11 cellular contexts compared by ENCODE assay signal in the genomic region with DNA sequence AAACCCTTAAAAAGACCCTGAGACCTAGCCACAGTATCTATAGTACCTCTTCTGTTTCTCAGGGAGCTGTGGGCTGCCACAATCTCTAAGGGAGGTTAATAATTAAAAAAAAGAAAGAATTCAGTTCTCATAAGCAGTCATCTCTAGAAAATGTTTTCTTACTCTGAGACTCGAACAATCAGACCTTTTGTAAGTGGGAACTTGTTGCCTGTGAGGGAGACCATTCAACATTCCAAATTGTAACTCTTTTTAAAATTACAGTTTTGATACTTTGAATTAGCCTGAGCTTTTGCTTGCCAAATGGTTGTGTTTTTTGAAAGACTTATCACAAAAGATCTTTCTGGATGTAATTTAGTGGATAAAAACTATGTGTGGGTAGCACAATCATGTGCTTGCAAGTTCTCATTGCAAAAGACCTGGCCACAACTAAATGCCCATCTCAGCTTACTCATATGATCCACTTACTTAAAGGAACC. TPM values are rescaled to one million over a fixed set of nuclear protein-coding genes. Genes with fewer than 3 reads are reported as not detected.
DNase-seq lines count a peak whose midpoint lies in the region; ATAC-seq and TF ChIP-seq lines count a peak whose summit lies in the region.
"Had no signal": no experiment of that assay in that cellular context is flagged by ENCODE, and none has a peak within 500 bp of the region (broad histone marks: within the 10 kb centered on the region; RNA-seq: fewer than 3 reads in every experiment).

No MANE protein-coding gene starts in this region.

- H3K4me3 ChIP-seq in cardiac fibroblast (replicated peaks in 1 of 2; ENCODE audit: low read depth in 2 of 2, low read length in 2 of 2) = no peak overlapping the region
- no peak overlapping the region for H3K4me3 ChIP-seq in tibial artery
- H3K4me3 ChIP-seq in trophoblast cell (ENCODE audit: low read depth, low read length) = no peak overlapping the region

- no CpG with 5 or more reads among the region's 1 CpG for WGBS in trophoblast cell (ENCODE audit: extremely low coverage, insufficient coverage, insufficient read length)

- no peak overlapping the region for H2BK5ac ChIP-seq in trophoblast cell (ENCODE audit: low read depth, low read length, poor library complexity)

- H2AFZ ChIP-seq in trophoblast cell (ENCODE audit: insufficient read depth, low read length, poor library complexity) = no peak overlapping the region

- H3K4ac ChIP-seq in trophoblast cell (ENCODE audit: low read depth, low read length) = no peak overlapping the region

- H3K9ac ChIP-seq in trophoblast cell (ENCODE audit: low read length) = no peak overlapping the region

- no peak overlapping the region for H4K91ac ChIP-seq in trophoblast cell (ENCODE audit: low read depth, low read length)

- no peaks in the 10 kb centered on the region for H3K9me3 ChIP-seq in tibial artery
- H3K9me3 ChIP-seq in trophoblast cell (ENCODE audit: insufficient read depth, low read depth, low read length) = no peaks in the 10 kb centered on the region

- H3K4me2 ChIP-seq in trophoblast cell (ENCODE audit: low read length) = no peak overlapping the region

- peaks cover 17% of the 10 kb centered on the region for H3K79me1 ChIP-seq in trophoblast cell (ENCODE audit: low read length)

- H3K36me3 ChIP-seq in tibial artery = no peaks in the 10 kb centered on the region
- H3K36me3 ChIP-seq in trophoblast cell (ENCODE audit: control insufficient read depth in 1 of 2, insufficient read depth in 2 of 2, low read length in 2 of 2) = no peaks in the 10 kb centered on the region

- peak overlapping the region; percentile 25 to 38 for H3K27ac ChIP-seq in tibial artery
- no peak overlapping the region for H3K27ac ChIP-seq in trophoblast cell (ENCODE audit: low read depth, low read length)

- peak overlapping the region; percentile 55 for H3K27ac Mint-ChIP-seq in activated CD4-positive, alpha-beta memory T cell treated with anti-CD3 and anti-CD28 coated beads for 36 hours
- H3K27ac Mint-ChIP-seq in activated CD4-positive, alpha-beta memory T cell treated with anti-CD3 and anti-CD28 coated beads, Interleukin-2, amount 10 ng/mL, durations not matched to agents 7 days and 5 days = no peak overlapping the region

- no peak overlapping the region for H2BK120ac ChIP-seq in trophoblast cell (ENCODE audit: insufficient read depth, low read length, poor library complexity)

- H4K8ac ChIP-seq in trophoblast cell (ENCODE audit: low read depth, low read length) = no peak overlapping the region

- no peak overlapping the region for H2BK12ac ChIP-seq in trophoblast cell (ENCODE audit: low read length)

- ATAC-seq in HG03060 (IDR thresholded peaks at IDR 0.05; ENCODE audit: low read depth, unreplicated experiment) = peak; percentile 51
- ATAC-seq: activated T-cell treated with anti-CD3 and anti-CD28 coated beads, Interleukin-2, amount 50 U/mL, for 4 hours had no signal

- CTCF ChIA-PET in activated CD4-positive, alpha-beta memory T cell treated with anti-CD3 and anti-CD28 coated beads for 36 hours (lab: Charles Lee) = interaction anchor here (0.8 to 5.5 kb wide), 7 partner anchors 8 to 226 kb away, joined by 3 to 44 read pairs (median 4); no protein-coding TSS in a partner anchor
- CTCF ChIA-PET in activated CD4-positive, alpha-beta memory T cell treated with anti-CD3 and anti-CD28 coated beads, Interleukin-2, amount 10 ng/mL, durations not matched to agents 7 days and 5 days (lab: Charles Lee) = interaction anchor here (4.6 kb wide), 1 partner anchor 216 kb away, joined by 46 read pairs; no protein-coding TSS in a partner anchor

- intact Hi-C loops in activated CD4-positive, alpha-beta memory T cell treated with anti-CD3 and anti-CD28 coated beads for 36 hours (cut with micrococcal nuclease) = loop anchor here (5.0 kb wide), 1 partner anchor 77 kb away; no protein-coding TSS in a partner anchor
- intact Hi-C loops in tibial artery (cut with DNase I; ENCODE audit: low total_unique reads) (loop anchor here (5.0 kb wide), 1 partner anchor 132 kb away; no protein-coding TSS in a partner anchor), posterior vena cava (cut with DNase I) (loop anchor here in 1 of 2 donors (10.0 kb wide), 1 partner anchor 140 kb away; no protein-coding TSS in a partner anchor)

- H3K27me3 Mint-ChIP-seq in activated CD4-positive, alpha-beta memory T cell treated with anti-CD3 and anti-CD28 coated beads for 36 hours = no peaks in the 10 kb centered on the region
- H3K27me3 Mint-ChIP-seq in activated CD4-positive, alpha-beta memory T cell treated with anti-CD3 and anti-CD28 coated beads, Interleukin-2, amount 10 ng/mL, durations not matched to agents 7 days and 5 days = peaks cover 2% of the 10 kb centered on the region

- no peak overlapping the region for H3K23ac ChIP-seq in trophoblast cell (ENCODE audit: low read length)

- TF ChIP-seq CTCF in cardiac fibroblast (IDR thresholded peaks at IDR 0.05; ENCODE audit: low read depth, low read length) (no peak), tibial artery (IDR thresholded peaks at IDR 0.05) (no peak)

- H3K27me3 ChIP-seq in tibial artery = no peaks in the 10 kb centered on the region
- no peaks in the 10 kb centered on the region for H3K27me3 ChIP-seq in trophoblast cell (ENCODE audit: insufficient read depth, low read length)

- H3K4me1 Mint-ChIP-seq in activated CD4-positive, alpha-beta memory T cell treated with anti-CD3 and anti-CD28 coated beads for 36 hours (ENCODE audit: low read depth) = peaks cover 83% of the 10 kb centered on the region
- H3K4me1 Mint-ChIP-seq in activated CD4-positive, alpha-beta memory T cell treated with anti-CD3 and anti-CD28 coated beads, Interleukin-2, amount 10 ng/mL, durations not matched to agents 7 days and 5 days = peaks cover 42% of the 10 kb centered on the region

- H3K9me3 Mint-ChIP-seq in activated CD4-positive, alpha-beta memory T cell treated with anti-CD3 and anti-CD28 coated beads for 36 hours = no peaks in the 10 kb centered on the region
- H3K9me3 Mint-ChIP-seq in activated CD4-positive, alpha-beta memory T cell treated with anti-CD3 and anti-CD28 coated beads, Interleukin-2, amount 10 ng/mL, durations not matched to agents 7 days and 5 days = no peaks in the 10 kb centered on the region
- H3K9me3 Mint-ChIP-seq: activated T-cell treated with anti-CD3 and anti-CD28 coated beads, Interleukin-2, amount 50 U/mL, for 4 hours had no signal

- H2AK5ac ChIP-seq in trophoblast cell (ENCODE audit: low read length) = no peak overlapping the region

- POLR2A ChIA-PET in activated CD4-positive, alpha-beta memory T cell treated with anti-CD3 and anti-CD28 coated beads for 36 hours (lab: Charles Lee) = interaction anchor here (1.6 kb wide), 1 partner anchor 79 kb away, joined by 3 read pairs; no protein-coding TSS in a partner anchor
- POLR2A ChIA-PET in activated CD4-positive, alpha-beta memory T cell treated with anti-CD3 and anti-CD28 coated beads, Interleukin-2, amount 10 ng/mL, durations not matched to agents 7 days and 5 days (lab: Charles Lee) = interaction anchor here (0.6 to 1.6 kb wide), 4 partner anchors 8 to 215 kb away, joined by 3 read pairs; no protein-coding TSS in a partner anchor

- H3K4me1 ChIP-seq in tibial artery (peaks cover 0 to 41% (median 15%) of the 10 kb centered on the region in 4 donors), trophoblast cell (ENCODE audit: control insufficient read depth in 1 of 2, insufficient read depth in 2 of 2, low read length in 2 of 2) (peaks cover 7 to 10% of the 10 kb centered on the region in 2 experiments)

- H3K79me2 ChIP-seq in trophoblast cell (ENCODE audit: control insufficient read depth, insufficient read depth, low read length, poor library complexity) = no peaks in the 10 kb centered on the region

- no peak overlapping the region for H3K18ac ChIP-seq in trophoblast cell (ENCODE audit: low read length)

- no peak overlapping the region for H3K4me3 Mint-ChIP-seq in activated CD4-positive, alpha-beta memory T cell treated with anti-CD3 and anti-CD28 coated beads for 36 hours
- no peak overlapping the region for H3K4me3 Mint-ChIP-seq in activated CD4-positive, alpha-beta memory T cell treated with anti-CD3 and anti-CD28 coated beads, Interleukin-2, amount 10 ng/mL, durations not matched to agents 7 days and 5 days
- H3K4me3 Mint-ChIP-seq: activated T-cell treated with anti-CD3 and anti-CD28 coated beads, Interleukin-2, amount 50 U/mL, for 4 hours had no signal

- H4K12ac ChIP-seq in trophoblast cell (ENCODE audit: low read depth, low read length) = no peak overlapping the region

- H3K14ac ChIP-seq in trophoblast cell (ENCODE audit: low read length) = no peak overlapping the region

- DNase-seq in activated CD4-positive, alpha-beta memory T cell treated with anti-CD3 and anti-CD28 coated beads for 36 hours = no peak
- no peak for DNase-seq in activated CD4-positive, alpha-beta memory T cell treated with anti-CD3 and anti-CD28 coated beads, Interleukin-2, amount 10 ng/mL, durations not matched to agents 7 days and 5 days
- DNase-seq in cardiac fibroblast (ENCODE audit: low read depth in 2 of 2) = peak; percentile 72 to 88
- no peak for DNase-seq in tibial artery
- no peak for DNase-seq in stimulated activated CD4-positive, alpha-beta T cell treated with anti-CD3 and anti-CD28 coated beads, Interleukin-4, amount 100 ng/mL, for 1 hour
- DNase-seq in posterior vena cava (ENCODE audit: low spot score) = no peak
- no peak for DNase-seq in trophoblast cell
- DNase-seq: activated T-cell treated with anti-CD3 and anti-CD28 coated beads, Interleukin-2, amount 50 U/mL, for 4 hours; head of caudate nucleus had no signal

- H3K36me3 Mint-ChIP-seq in activated CD4-positive, alpha-beta memory T cell treated with anti-CD3 and anti-CD28 coated beads for 36 hours = peaks cover 46% of the 10 kb centered on the region
- peaks cover 8% of the 10 kb centered on the region for H3K36me3 Mint-ChIP-seq in activated CD4-positive, alpha-beta memory T cell treated with anti-CD3 and anti-CD28 coated beads, Interleukin-2, amount 10 ng/mL, durations not matched to agents 7 days and 5 days (ENCODE audit: low read depth)

RNA-seq across cellular contexts. Expression of a gene that starts 33.3 kb away (rescaled TPM):
- 10 to 100 TPM; 35.6 to 36.2 TPM for total RNA-seq in activated CD4-positive, alpha-beta memory T cell treated with anti-CD3 and anti-CD28 coated beads for 36 hours
- under 1 TPM; 0.81 to 0.88 TPM for total RNA-seq in activated CD4-positive, alpha-beta memory T cell treated with anti-CD3 and anti-CD28 coated beads, Interleukin-2, amount 10 ng/mL, durations not matched to agents 7 days and 5 days
- total RNA-seq in posterior vena cava = 10 to 100 TPM; 16.3 to 27.0 TPM
- 1.0 and 1.4 TPM in 2 replicates for polyA plus RNA-seq in trophoblast cell (2013)
- total RNA-seq: A673 had no signal

Comparison
In these comparisons a context has a peak if more than half of its experiments do, and no peak if none do; other contexts are left out.
1. RNA of a gene that starts 33.3 kb away (total RNA-seq): 35.6 to 36.2 TPM in activated CD4-positive, alpha-beta memory T cell treated with anti-CD3 and anti-CD28 coated beads for 36 hours and 16.3 to 27.0 TPM in posterior vena cava; 0.81 to 0.88 TPM in activated CD4-positive, alpha-beta memory T cell treated with anti-CD3 and anti-CD28 coated beads, Interleukin-2, amount 10 ng/mL, durations not matched to agents 7 days and 5 days; every median in the first group is over 4 times any median in the second.
2. DNase-seq: peak in cardiac fibroblast (2 of 2); none in activated CD4-positive, alpha-beta memory T cell treated with anti-CD3 and anti-CD28 coated beads for 36 hours (single experiment), activated CD4-positive, alpha-beta memory T cell treated with anti-CD3 and anti-CD28 coated beads, Interleukin-2, amount 10 ng/mL, durations not matched to agents 7 days and 5 days (single experiment), tibial artery (0 of 2), stimulated activated CD4-positive, alpha-beta T cell treated with anti-CD3 and anti-CD28 coated beads, Interleukin-4, amount 100 ng/mL, for 1 hour (single experiment), posterior vena cava (single experiment) and trophoblast cell (0 of 2).